Comparison of ENCODE assay signal across 15 cellular contexts in the genomic region with DNA sequence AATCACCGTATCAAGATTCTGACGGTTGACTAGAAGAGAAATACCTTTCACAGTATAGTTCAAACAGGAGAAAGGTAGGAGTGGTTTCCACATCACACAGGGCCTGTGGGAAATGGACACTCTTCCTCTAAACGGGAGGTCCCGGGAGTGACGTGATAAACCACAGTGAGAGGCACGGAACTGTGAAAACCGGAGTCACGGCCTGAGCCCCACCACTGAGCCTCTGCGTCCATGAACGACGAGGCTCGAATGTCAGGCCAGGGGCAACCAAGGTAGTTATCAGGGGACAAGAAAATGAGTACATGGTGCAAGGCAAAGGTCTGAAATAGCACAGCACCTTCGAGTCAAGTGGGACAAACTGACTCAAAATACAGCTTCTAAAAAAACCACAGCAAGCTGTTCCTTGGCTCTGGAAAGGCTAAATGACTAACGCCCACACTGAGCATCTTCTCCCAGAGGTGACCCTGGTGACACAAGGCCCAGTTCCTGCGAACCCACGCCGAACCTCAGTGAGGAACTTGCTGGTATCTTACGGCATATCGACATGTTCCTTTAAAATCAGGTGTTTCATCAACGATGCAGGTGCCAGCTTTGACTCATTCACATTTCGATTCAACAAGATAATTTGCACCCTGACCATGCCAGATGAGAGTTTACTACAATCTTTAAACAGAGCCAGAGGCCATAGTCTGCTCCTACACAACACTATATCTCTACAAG.
DNase-seq lines count a peak whose midpoint lies in the region; ATAC-seq, FAIRE-seq and TF ChIP-seq lines count a peak whose summit lies in the region.
"Had no signal": no experiment of that assay in that cellular context is flagged by ENCODE, and none has a peak within 500 bp of the region (broad histone marks: within the 10 kb centered on the region; RNA-seq: fewer than 3 reads in every experiment).

No MANE protein-coding gene starts in this region.

- no peaks in the 10 kb centered on the region for H3K79me1 ChIP-seq in trophoblast cell (ENCODE audit: low read length)

- H3K36me3 ChIP-seq in trophoblast cell (ENCODE audit: control insufficient read depth in 1 of 2, insufficient read depth in 2 of 2, low read length in 2 of 2) (peaks cover 2% of the 10 kb centered on the region in 2 experiments), upper lobe of right lung (no peaks in the 10 kb centered on the region), upper lobe of left lung (no peaks in the 10 kb centered on the region)

- no peak for FAIRE-seq in urothelium cell line (lab: Jason Lieb, UNC)
- FAIRE-seq: H54, HTR-8/SVneo had no signal

- H3K27ac ChIP-seq in trophoblast cell (ENCODE audit: low read depth, low read length) (no peak overlapping the region), upper lobe of right lung (no peak overlapping the region), upper lobe of left lung (no peak overlapping the region)
- H3K27ac ChIP-seq: 22Rv1 had no signal

- no peak overlapping the region for H2BK5ac ChIP-seq in trophoblast cell (ENCODE audit: low read depth, low read length, poor library complexity)

- TF ChIP-seq POLR2A in upper lobe of left lung (IDR thresholded peaks at IDR 0.05): no peak

- TF ChIP-seq CTCF in upper lobe of right lung (IDR thresholded peaks at IDR 0.05) (no peak), upper lobe of left lung (IDR thresholded peaks at IDR 0.05) (no peak)

- intact Hi-C loops in upper lobe of right lung (cut with DNase I): no loop called here

- DNase-seq in activated CD4-positive, CD25-positive, alpha-beta regulatory T cell treated with anti-CD3 and anti-CD28 coated beads, Interleukin-2, amount 50 U/mL, for 72 hours: peak; percentile 1
- DNase-seq in islet precursor cell (peak; percentile 35), trophoblast cell (peak; percentile 94 to 98), upper lobe of right lung (peak; percentile 36), upper lobe of left lung (no peak), urothelium cell line (ENCODE audit: low spot score) (no peak)
- no peak for DNase-seq in activated naive CD4-positive, alpha-beta T cell treated with Interleukin-2 at 50 U/mL for 16 hours
- DNase-seq: Calu3; CD4-positive, CD25-positive, alpha-beta regulatory T cell; DMS 273 treated with DMSO at 0.1 percent for 48 hours had no signal

- no CpG with 5 or more reads among the region's 21 CpGs for WGBS in trophoblast cell (ENCODE audit: extremely low coverage, insufficient coverage, insufficient read length)
- 91 to 92% methylated on average over 21 of the region's 21 CpGs for WGBS in upper lobe of left lung, 2 donors

- no peak overlapping the region for H3K4ac ChIP-seq in trophoblast cell (ENCODE audit: low read depth, low read length)

- no peak overlapping the region for H4K12ac ChIP-seq in trophoblast cell (ENCODE audit: low read depth, low read length)

- no peaks in the 10 kb centered on the region for H3K9me3 ChIP-seq in trophoblast cell (ENCODE audit: insufficient read depth, low read depth, low read length)
- no peaks in the 10 kb centered on the region for H3K9me3 ChIP-seq in upper lobe of right lung
- no peaks in the 10 kb centered on the region for H3K9me3 ChIP-seq in upper lobe of left lung

- H4K91ac ChIP-seq in trophoblast cell (ENCODE audit: low read depth, low read length): no peak overlapping the region

- no peak overlapping the region for H3K14ac ChIP-seq in trophoblast cell (ENCODE audit: low read length)

- H3K4me1 ChIP-seq in trophoblast cell (ENCODE audit: control insufficient read depth in 1 of 2, insufficient read depth in 2 of 2, low read length in 2 of 2) (peaks cover 0 to 6% of the 10 kb centered on the region in 2 experiments), upper lobe of right lung (no peaks in the 10 kb centered on the region), upper lobe of left lung (peaks cover 0 to 3% (median 0%) of the 10 kb centered on the region in 4 donors)

- no peak overlapping the region for H3K4me3 ChIP-seq in trophoblast cell (ENCODE audit: low read depth, low read length)
- H3K4me3 ChIP-seq in upper lobe of right lung: no peak overlapping the region
- H3K4me3 ChIP-seq in upper lobe of left lung: no peak overlapping the region

- no peak overlapping the region for H2AFZ ChIP-seq in trophoblast cell (ENCODE audit: insufficient read depth, low read length, poor library complexity)

- H3K79me2 ChIP-seq in trophoblast cell (ENCODE audit: control insufficient read depth, insufficient read depth, low read length, poor library complexity): no peaks in the 10 kb centered on the region

- H3K27me3 ChIP-seq in trophoblast cell (ENCODE audit: insufficient read depth, low read length) (no peaks in the 10 kb centered on the region), upper lobe of right lung (no peaks in the 10 kb centered on the region), upper lobe of left lung (no peaks in the 10 kb centered on the region)

- no peak overlapping the region for H2BK12ac ChIP-seq in trophoblast cell (ENCODE audit: low read length)

- H2BK120ac ChIP-seq in trophoblast cell (ENCODE audit: insufficient read depth, low read length, poor library complexity): no peak overlapping the region

- no peak overlapping the region for H3K4me2 ChIP-seq in trophoblast cell (ENCODE audit: low read length)

- no peak overlapping the region for H3K23ac ChIP-seq in trophoblast cell (ENCODE audit: low read length)

- no peak overlapping the region for H4K8ac ChIP-seq in trophoblast cell (ENCODE audit: low read depth, low read length)

- no peak overlapping the region for H3K9ac ChIP-seq in trophoblast cell (ENCODE audit: low read length)

- no peak for TF ChIP-seq EP300 in upper lobe of left lung (IDR thresholded peaks at IDR 0.05)

- no peak overlapping the region for H3K18ac ChIP-seq in trophoblast cell (ENCODE audit: low read length)

- ATAC-seq in activated CD4-positive, CD25-positive, alpha-beta regulatory T cell treated with anti-CD3 and anti-CD28 coated beads, Interleukin-2, amount 50 U/mL, for 24 hours: no peak
- ATAC-seq in upper lobe of right lung (no peak), upper lobe of left lung (ENCODE audit: low FRiP score in 2 of 2) (no peak)
- ATAC-seq: HCT116 had no signal

- H2AK5ac ChIP-seq in trophoblast cell (ENCODE audit: low read length): no peak overlapping the region

Comparison
In these comparisons a context has a peak if more than half of its experiments do, and no peak if none do; other contexts are left out.
1. DNase-seq: peak in activated CD4-positive, CD25-positive, alpha-beta regulatory T cell treated with anti-CD3 and anti-CD28 coated beads, Interleukin-2, amount 50 U/mL, for 72 hours (single experiment), islet precursor cell (single experiment), trophoblast cell (2 of 2) and upper lobe of right lung (single experiment); none in activated naive CD4-positive, alpha-beta T cell treated with Interleukin-2 at 50 U/mL for 16 hours (single experiment), upper lobe of left lung (0 of 2) and urothelium cell line (single experiment).